In genomic region chr5:133051117-133051546, GRCh38 we compare ENCODE assay signal across 8 cellular contexts. TPM values are rescaled to one million over a fixed set of nuclear protein-coding genes. Genes with fewer than 3 reads are reported as not detected.
A peak's percentile ranks its signal among the peaks of the same experiment; 100 is the strongest.
DNase-seq lines count a peak whose midpoint lies in the region; TF ChIP-seq lines count a peak whose summit lies in the region.

No MANE protein-coding gene starts in this region.

- H3K4me3 ChIP-seq in GM12865 (ENCODE audit: low read depth, low read length) (peak overlapping the region; percentile 82), MG63 (peak overlapping the region; percentile 95)

- DNase-seq in GM12865 (ENCODE audit: low read depth) = no peak
- no peak for DNase-seq in MG63
- peak; percentile 15 for DNase-seq in mucosa of gallbladder (ENCODE audit: low spot score)
- no peak for DNase-seq in NAMALWA (ENCODE audit: low spot score)
- DNase-seq in DMS 273 (lab: John Stamatoyannopoulos, UW; ENCODE audit: unreplicated experiment) = no peak
- DNase-seq in NCI-H748 treated with DMSO at 0.1 percent for 48 hours (lab: John Stamatoyannopoulos, UW) = no peak
- DNase-seq in GF-D8 (lab: John Stamatoyannopoulos, UW) = no peak

- H3K27ac ChIP-seq in cingulate gyrus (ENCODE audit: low read depth, low read length) = peak overlapping the region; percentile 100

- H3K27me3 ChIP-seq in MG63 = no peaks in the 10 kb centered on the region

- TF ChIP-seq CTCF in GM12865 (IDR thresholded peaks at IDR 0.05; ENCODE audit: insufficient read depth, low read depth, low read length, missing control alignments) = no peak

- peaks cover 2% of the 10 kb centered on the region; the same call in 1 of the 2 replicates for H3K9me3 ChIP-seq in MG63

- peaks cover 30% of the 10 kb centered on the region for H3K36me3 ChIP-seq in MG63

RNA-seq across cellular contexts. Expression of gene HSPA4, which starts 0.7 kb away (rescaled TPM):
- 300 and 358 TPM in 2 replicates for total RNA-seq in MG63 (2014; rRNA removed; shearing (Covaris generic); ENCODE audit: low replicate concordance)
- total RNA-seq in mucosa of gallbladder = 91.0 TPM

RNA-seq across cellular contexts. Expression of gene ZCCHC10, which starts 24.8 kb away (rescaled TPM):
- total RNA-seq in MG63 (2014; rRNA removed; shearing (Covaris generic); ENCODE audit: low replicate concordance) = 20.5 and 32.5 TPM in 2 replicates
- 18.5 TPM for total RNA-seq in mucosa of gallbladder
